In genomic region chr19:49807888-49808675, GRCh38 we compare ENCODE assay signal across 9 cellular contexts. TPM values are rescaled to one million over a fixed set of nuclear protein-coding genes. Genes with fewer than 3 reads are reported as not detected.
DNase-seq lines count a peak whose midpoint lies in the region; ATAC-seq, FAIRE-seq and TF ChIP-seq lines count a peak whose summit lies in the region.
"Had no signal": no experiment of that assay in that cellular context is flagged by ENCODE, and none has a peak within 500 bp of the region (broad histone marks: within the 10 kb centered on the region; RNA-seq: fewer than 3 reads in every experiment).

No MANE protein-coding gene starts in this region.

- peaks cover 5% of the 10 kb centered on the region for H4K20me1 ChIP-seq in K562 (replicated peaks; ENCODE audit: control insufficient read depth, insufficient read depth, low read length)

- no peak for TF ChIP-seq RAD21 in K562 (CRISPR knock-in tag; conservative IDR thresholded peaks at IDR 0.05 in 1 of 2, IDR thresholded peaks at IDR 0.05 in 1 of 2)

- H3K9ac ChIP-seq in K562 (ENCODE audit: insufficient read depth in 1 of 2, low read depth in 2 of 2, low read length in 2 of 2) = peak overlapping the region in 1 of 2 experiments; percentile 86; a peak in 3 of 4 replicates

- H3K9me3 ChIP-seq in breast epithelium (no peaks in the 10 kb centered on the region), K562 (replicated peaks; ENCODE audit: control insufficient read depth, insufficient read depth, low read depth, low read length) (no peaks in the 10 kb centered on the region)

- H3K27me3 Mint-ChIP-seq in MCF 10A (ENCODE audit: insufficient read depth, unreplicated experiment) (no peaks in the 10 kb centered on the region), mesothelial cell of epicardium (ENCODE audit: low read depth) (no peaks in the 10 kb centered on the region)

- H3K9me3 Mint-ChIP-seq in MCF 10A (ENCODE audit: unreplicated experiment) (peaks cover 8% of the 10 kb centered on the region), mesothelial cell of epicardium (no peaks in the 10 kb centered on the region)

- DNase-seq in breast epithelium (ENCODE audit: low spot score in 2 of 2) (no peak), MCF 10A (ENCODE audit: unreplicated experiment) (no peak), K562 (ENCODE audit: extremely low read depth in 1 of 4, low spot score in 3 of 4) (no peak), mesothelial cell of epicardium (ENCODE audit: low spot score in 2 of 2, unreplicated experiment in 2 of 2) (no peak)

- H3K27ac ChIP-seq in breast epithelium (peak overlapping the region; percentile 92 to 98), K562 (ENCODE audit: extremely low read depth, low read depth, low read length) (no peak overlapping the region), urinary bladder (ENCODE audit: low read depth) (no peak overlapping the region)

- intact Hi-C loops in breast epithelium (cut with DNase I; ENCODE audit: low total_unique reads) (no loop called here), MCF 10A (cut with micrococcal nuclease) (no loop called here), K562 (cut with micrococcal nuclease) (loop anchor here (5.0 kb wide), 1 partner anchor 41 kb away; the partner anchor contains the start of gene AP2A1)

- H3K36me3 ChIP-seq in breast epithelium (no peaks in the 10 kb centered on the region), K562 (ENCODE audit: control insufficient read depth, insufficient read depth, low read length) (peaks cover 49% of the 10 kb centered on the region), urinary bladder (ENCODE audit: insufficient read depth) (no peaks in the 10 kb centered on the region)

- peaks cover 33% of the 10 kb centered on the region for H3K36me3 Mint-ChIP-seq in MCF 10A (ENCODE audit: insufficient read depth, unreplicated experiment)
- peaks cover 15% of the 10 kb centered on the region for H3K36me3 Mint-ChIP-seq in mesothelial cell of epicardium

- H3K27me3 ChIP-seq in breast epithelium (no peaks in the 10 kb centered on the region), K562 (ENCODE audit: control insufficient read depth in 2 of 2, insufficient read depth in 2 of 2, low read length in 2 of 2) (no peaks in the 10 kb centered on the region)

- POLR2A ChIA-PET in MCF 10A (lab: Yijun Ruan, JAX) = no interaction called here
- POLR2A ChIA-PET in K562 (lab: Yijun Ruan, JAX) = interaction anchor here (1.0 to 1.2 kb wide), 3 partner anchors 43 to 132 kb away, joined by 3 read pairs; partner anchors contain the start of gene PTOV1

- peak overlapping the region; percentile 43; the same call in 1 of the 2 replicates for H3K4me2 ChIP-seq in K562 (ENCODE audit: insufficient read depth, low read length)

- peak; percentile 70 for FAIRE-seq in K562 (lab: Jason Lieb, UNC)
- FAIRE-seq: D721Med had no signal

- in situ Hi-C loops in K562 (cut with MboI) = no loop called here

- CTCF ChIA-PET in MCF 10A (lab: Yijun Ruan, JAX) = interaction anchor here (0.5 to 1.2 kb wide), 2 partner anchors 36 to 91 kb away, joined by 3 read pairs; no protein-coding TSS in a partner anchor
- CTCF ChIA-PET in K562 (lab: Yijun Ruan, JAX; ENCODE audit: low intra/inter-chr PET ratio) = interaction anchor here (0.6 kb wide), 1 partner anchor 10 kb away, joined by 3 read pairs; no protein-coding TSS in a partner anchor

- H3K4me1 ChIP-seq in breast epithelium = peaks cover 7 to 14% of the 10 kb centered on the region in 2 donors
- H3K4me1 ChIP-seq in K562 (replicated peaks in 1 of 2; ENCODE audit: control insufficient read depth in 2 of 2, insufficient read depth in 2 of 2, low read length in 2 of 2) = peaks cover 25 to 55% of the 10 kb centered on the region in 2 experiments
- no peaks in the 10 kb centered on the region for H3K4me1 ChIP-seq in urinary bladder (ENCODE audit: insufficient read depth)

- no peaks in the 10 kb centered on the region for H3K9me1 ChIP-seq in K562 (ENCODE audit: control insufficient read depth, insufficient read depth, low read length)

- TF ChIP-seq EP300 in K562 (IDR thresholded peaks at IDR 0.05; ENCODE audit: low read length) = no peak

- TF ChIP-seq CTCF in breast epithelium (IDR thresholded peaks at IDR 0.05) = no peak
- no peak for TF ChIP-seq CTCF in MCF 10A (IDR thresholded peaks at IDR 0.05; ENCODE audit: unreplicated experiment)
- no peak for TF ChIP-seq CTCF in K562 (IDR thresholded peaks at IDR 0.05 in 2 of 3, conservative IDR thresholded peaks at IDR 0.05 in 1 of 3; ENCODE audit: insufficient read depth in 2 of 3, low read depth in 1 of 3, low read length in 3 of 3)
- no peak for TF ChIP-seq CTCF in mesothelial cell of epicardium (IDR thresholded peaks at IDR 0.05; ENCODE audit: unreplicated experiment)

- TF ChIP-seq POLR2A in breast epithelium (IDR thresholded peaks at IDR 0.05) (no peak), K562 (conservative IDR thresholded peaks at IDR 0.05) (no peak; the same call in 1 of the 2 replicates)

- BruUV-seq in MCF 10A (replicated peaks; lab: Mats Ljungman, UMichigan) = no TSS peak
- no TSS peak for BruUV-seq in K562 (replicated peaks; lab: Mats Ljungman, UMichigan)

- H3K4me3 ChIP-seq in breast epithelium (peak overlapping the region; percentile 73 to 96 (median 76)), K562 (no peak overlapping the region), urinary bladder (ENCODE audit: low read depth, low read length) (peak overlapping the region; percentile 57)

- no peak overlapping the region for H3K27ac Mint-ChIP-seq in MCF 10A (ENCODE audit: low read depth, unreplicated experiment)
- peak overlapping the region; percentile 53 for H3K27ac Mint-ChIP-seq in mesothelial cell of epicardium

- H3K4me3 Mint-ChIP-seq in MCF 10A (ENCODE audit: unreplicated experiment) (no peak overlapping the region), mesothelial cell of epicardium (peak overlapping the region; percentile 82)

- 70% methylated on average over 19 of the region's 21 CpGs for WGBS in K562 (ENCODE audit: insufficient coverage, low coverage, missing lambda C conversion rate)
- WGBS in urinary bladder = 81% methylated on average over 21 of the region's 21 CpGs

- no peaks in the 10 kb centered on the region for H3K79me2 ChIP-seq in K562 (ENCODE audit: control insufficient read depth, insufficient read depth, low read length)

- peak; percentile 2; the same call in 2 of the 3 replicates for ATAC-seq in K562
- no peak for ATAC-seq in HG03095 (IDR thresholded peaks at IDR 0.05; ENCODE audit: unreplicated experiment)
- no peak for ATAC-seq in HG02885 (IDR thresholded peaks at IDR 0.05; ENCODE audit: poor library complexity, unreplicated experiment)
- ATAC-seq in HG03342 (IDR thresholded peaks at IDR 0.05; ENCODE audit: unreplicated experiment) = no peak

- H3K4me1 Mint-ChIP-seq in MCF 10A (ENCODE audit: insufficient read depth, unreplicated experiment) = peaks cover 6% of the 10 kb centered on the region
- peaks cover 20% of the 10 kb centered on the region for H3K4me1 Mint-ChIP-seq in mesothelial cell of epicardium

- H2AFZ ChIP-seq in K562 (ENCODE audit: low read depth, low read length) = no peak overlapping the region

RNA-seq across cellular contexts. Expression of gene FUZ, which starts 5.0 kb away (rescaled TPM):
- total RNA-seq in breast epithelium (10 to 100 TPM; 13.0 to 27.4 (median 18.7) TPM), MCF 10A (2022) (10.9 and 19.0 TPM in 2 replicates), K562 (2014; rRNA removed) (6.6 and 10.6 TPM in 2 replicates), K562 (2014; rRNA removed; fragmentation: Illumina TruSeq; extraction: Trizol) (1.9 and 3.5 TPM in 2 replicates), K562 (2015; rRNA removed; fragmentation: Illumina TruSeq; extraction: Trizol) (2.9 and 3.8 TPM in 2 replicates), K562 (2021) (6.7 and 7.6 TPM in 2 replicates), mesothelial cell of epicardium (23.1 to 25.8 TPM (median 23.2 TPM) in 3 replicates), urinary bladder (13.3 TPM)
- total RNA-seq in K562 (2011; cell fraction: chromatin; rRNA removed; ENCODE audit: low replicate concordance) = 5.3 and 13.3 TPM in 2 replicates
- 8.2 and 9.1 TPM in 2 replicates for total RNA-seq in K562 (2011; cell fraction: nucleolus; rRNA removed)
- total RNA-seq in K562 (2011; cell fraction: nucleoplasm; rRNA removed) = 8.2 and 8.4 TPM in 2 replicates
- polyA plus RNA-seq in K562 (2011; rRNA removed) (2.7 and 3.6 TPM in 2 replicates), K562 (2014; fragmentation: Illumina TruSeq; extraction: Trizol) (3.2 and 4.5 TPM in 2 replicates), K562 (2014; fragmentation: Nextera tagmentation; extraction: Ambion mirVana) (under 1 TPM in 1 of 2 experiments, not detected in 1; 0.17 TPM), K562 (2014; rRNA removed) (4.7 and 11.5 TPM in 2 replicates), urinary bladder (29.0 TPM)
- polyA plus RNA-seq in K562 (2011; cell fraction: cytosol; rRNA removed) = 4.8 and 5.7 TPM in 2 replicates
- 7.4 and 9.5 TPM in 2 replicates for polyA plus RNA-seq in K562 (2011; cell fraction: nucleus; rRNA removed)
- 6.3 and 6.4 TPM in 2 replicates for polyA plus RNA-seq in K562 (2012)
- polyA minus RNA-seq in K562 (2011; rRNA and poly(A)+ RNA removed) = 2.0 and 2.2 TPM in 2 replicates
- 2.6 and 6.6 TPM in 2 replicates for polyA minus RNA-seq in K562 (2011; cell fraction: cytosol; rRNA and poly(A)+ RNA removed)
- 1.2 and 3.7 TPM in 2 replicates for polyA minus RNA-seq in K562 (2011; cell fraction: nucleus; rRNA and poly(A)+ RNA removed)

RNA-seq across cellular contexts. Expression of gene MED25, which starts 10.0 kb away (rescaled TPM):
- total RNA-seq in breast epithelium = 10 to 100 TPM; 16.3 to 27.5 (median 20.6) TPM
- 39.9 and 43.2 TPM in 2 replicates for total RNA-seq in MCF 10A (2022)
- total RNA-seq in K562 (2011; cell fraction: chromatin; rRNA removed; ENCODE audit: low replicate concordance) = 109 and 190 TPM in 2 replicates
- 97.8 and 99.2 TPM in 2 replicates for total RNA-seq in K562 (2011; cell fraction: nucleolus; rRNA removed)
- total RNA-seq in K562 (2011; cell fraction: nucleoplasm; rRNA removed) = 109 and 111 TPM in 2 replicates
- total RNA-seq in K562 (2014; rRNA removed) = 19.3 and 30.1 TPM in 2 replicates
- 15.7 and 17.1 TPM in 2 replicates for total RNA-seq in K562 (2014; rRNA removed; fragmentation: Illumina TruSeq; extraction: Trizol)
- 14.5 and 16.0 TPM in 2 replicates for total RNA-seq in K562 (2015; rRNA removed; fragmentation: Illumina TruSeq; extraction: Trizol)
- total RNA-seq in K562 (2021) = 83.5 and 93.9 TPM in 2 replicates
- polyA plus RNA-seq in K562 (2011; rRNA removed) = 23.0 and 31.0 TPM in 2 replicates
- polyA plus RNA-seq in K562 (2011; cell fraction: cytosol; rRNA removed) = 18.3 and 19.6 TPM in 2 replicates
- polyA plus RNA-seq in K562 (2011; cell fraction: nucleus; rRNA removed) = 111 and 131 TPM in 2 replicates
- 57.3 and 63.8 TPM in 2 replicates for polyA plus RNA-seq in K562 (2012)
- polyA plus RNA-seq in K562 (2014; fragmentation: Illumina TruSeq; extraction: Trizol) = 56.7 and 72.9 TPM in 2 replicates
- 1 to 10 TPM; 4.1 to 4.4 TPM for polyA plus RNA-seq in K562 (2014; fragmentation: Nextera tagmentation; extraction: Ambion mirVana)
- 37.8 and 40.3 TPM in 2 replicates for polyA plus RNA-seq in K562 (2014; rRNA removed)
- 20.8 and 22.4 TPM in 2 replicates for polyA minus RNA-seq in K562 (2011; rRNA and poly(A)+ RNA removed)
- polyA minus RNA-seq in K562 (2011; cell fraction: cytosol; rRNA and poly(A)+ RNA removed) = 35.9 and 50.9 TPM in 2 replicates
- 38.8 and 53.6 TPM in 2 replicates for polyA minus RNA-seq in K562 (2011; cell fraction: nucleus; rRNA and poly(A)+ RNA removed)
- total RNA-seq in mesothelial cell of epicardium = 103 to 107 TPM (median 105 TPM) in 3 replicates
- 16.7 TPM for total RNA-seq in urinary bladder
- polyA plus RNA-seq in urinary bladder = 42.9 TPM

RNA-seq across cellular contexts. Expression of gene AP2A1, which starts 41.3 kb away (rescaled TPM):
- total RNA-seq in breast epithelium (10 to 100 TPM; 42.1 to 71.0 (median 59.3) TPM), MCF 10A (2022) (70.5 and 80.0 TPM in 2 replicates), K562 (2014; rRNA removed) (77.6 and 109 TPM in 2 replicates), K562 (2014; rRNA removed; fragmentation: Illumina TruSeq; extraction: Trizol) (21.5 and 23.4 TPM in 2 replicates), K562 (2015; rRNA removed; fragmentation: Illumina TruSeq; extraction: Trizol) (29.1 and 31.8 TPM in 2 replicates), K562 (2021) (138 and 150 TPM in 2 replicates), mesothelial cell of epicardium (84.6 to 89.6 TPM (median 85.2 TPM) in 3 replicates), urinary bladder (37.3 TPM)
- total RNA-seq in K562 (2011; cell fraction: chromatin; rRNA removed; ENCODE audit: low replicate concordance) = 142 and 352 TPM in 2 replicates
- 179 and 183 TPM in 2 replicates for total RNA-seq in K562 (2011; cell fraction: nucleolus; rRNA removed)
- total RNA-seq in K562 (2011; cell fraction: nucleoplasm; rRNA removed) = 173 and 215 TPM in 2 replicates
- polyA plus RNA-seq in K562 (2011; rRNA removed) (31.9 and 75.2 TPM in 2 replicates), K562 (2014; fragmentation: Illumina TruSeq; extraction: Trizol) (47.0 and 81.3 TPM in 2 replicates), K562 (2014; fragmentation: Nextera tagmentation; extraction: Ambion mirVana) (1 to 10 TPM in 1 of 2 experiments, under 1 TPM in 1; 0.55 to 1.5 TPM), K562 (2014; rRNA removed) (89.6 and 91.9 TPM in 2 replicates), urinary bladder (95.4 TPM)
- 57.0 and 118 TPM in 2 replicates for polyA plus RNA-seq in K562 (2011; cell fraction: cytosol; rRNA removed)
- polyA plus RNA-seq in K562 (2011; cell fraction: nucleus; rRNA removed) = 98.4 and 141 TPM in 2 replicates
- polyA plus RNA-seq in K562 (2012) = 97.7 and 117 TPM in 2 replicates
- 65.8 and 75.2 TPM in 2 replicates for polyA minus RNA-seq in K562 (2011; rRNA and poly(A)+ RNA removed)
- polyA minus RNA-seq in K562 (2011; cell fraction: cytosol; rRNA and poly(A)+ RNA removed) = 102 and 161 TPM in 2 replicates
- polyA minus RNA-seq in K562 (2011; cell fraction: nucleus; rRNA and poly(A)+ RNA removed) = 54.4 and 66.2 TPM in 2 replicates

RNA-seq across cellular contexts. Expression of gene PTOV1, which starts 42.9 kb away (rescaled TPM):
- total RNA-seq in breast epithelium (10 to 100 TPM; 45.1 to 95.0 (median 90.3) TPM), MCF 10A (2022) (68.5 and 78.8 TPM in 2 replicates), K562 (2014; rRNA removed) (61.3 and 79.5 TPM in 2 replicates), K562 (2014; rRNA removed; fragmentation: Illumina TruSeq; extraction: Trizol) (14.0 and 23.3 TPM in 2 replicates), K562 (2015; rRNA removed; fragmentation: Illumina TruSeq; extraction: Trizol) (43.5 and 44.6 TPM in 2 replicates), K562 (2021) (156 and 169 TPM in 2 replicates), mesothelial cell of epicardium (415 to 431 TPM (median 422 TPM) in 3 replicates), urinary bladder (46.1 TPM)
- total RNA-seq in K562 (2011; cell fraction: chromatin; rRNA removed; ENCODE audit: low replicate concordance) = 128 and 364 TPM in 2 replicates
- total RNA-seq in K562 (2011; cell fraction: nucleolus; rRNA removed) = 274 and 281 TPM in 2 replicates
- total RNA-seq in K562 (2011; cell fraction: nucleoplasm; rRNA removed) = 195 and 218 TPM in 2 replicates
- polyA plus RNA-seq in K562 (2011; rRNA removed) (33.0 and 58.6 TPM in 2 replicates), K562 (2014; fragmentation: Illumina TruSeq; extraction: Trizol) (61.7 and 81.3 TPM in 2 replicates), K562 (2014; fragmentation: Nextera tagmentation; extraction: Ambion mirVana) (1 to 10 TPM; 4.9 to 9.3 TPM), K562 (2014; rRNA removed) (68.1 and 75.0 TPM in 2 replicates), urinary bladder (121 TPM)
- 39.8 and 67.6 TPM in 2 replicates for polyA plus RNA-seq in K562 (2011; cell fraction: cytosol; rRNA removed)
- polyA plus RNA-seq in K562 (2011; cell fraction: nucleus; rRNA removed) = 302 and 359 TPM in 2 replicates
- 104 and 153 TPM in 2 replicates for polyA plus RNA-seq in K562 (2012)
- 22.8 and 25.3 TPM in 2 replicates for polyA minus RNA-seq in K562 (2011; rRNA and poly(A)+ RNA removed)
- 60.9 and 84.8 TPM in 2 replicates for polyA minus RNA-seq in K562 (2011; cell fraction: cytosol; rRNA and poly(A)+ RNA removed)
- polyA minus RNA-seq in K562 (2011; cell fraction: nucleus; rRNA and poly(A)+ RNA removed) = 81.6 and 99.6 TPM in 2 replicates

RNA-seq across cellular contexts. Expression of gene TSKS, which starts 45.0 kb away (rescaled TPM):
- total RNA-seq in breast epithelium (under 1 TPM in 2 of 3 donors, not detected in 1; 0.33 to 0.96 TPM), MCF 10A (2022) (not detected in 2 replicates), K562 (2014; rRNA removed) (3.3 and 4.5 TPM in 2 replicates), K562 (2014; rRNA removed; fragmentation: Illumina TruSeq; extraction: Trizol) (0.64 and 0.80 TPM in 2 replicates), K562 (2015; rRNA removed; fragmentation: Illumina TruSeq; extraction: Trizol) (1.2 and 1.3 TPM in 2 replicates), K562 (2021) (2.3 and 2.4 TPM in 2 replicates), mesothelial cell of epicardium (not detected in 3 replicates), urinary bladder (0.26 TPM)
- total RNA-seq in K562 (2011; cell fraction: chromatin; rRNA removed; ENCODE audit: low replicate concordance) = 3.2 and 5.6 TPM in 2 replicates
- 4.0 and 5.0 TPM in 2 replicates for total RNA-seq in K562 (2011; cell fraction: nucleolus; rRNA removed)
- 2.4 TPM in 2 replicates for total RNA-seq in K562 (2011; cell fraction: nucleoplasm; rRNA removed)
- polyA plus RNA-seq in K562 (2011; rRNA removed) (0.75 and 1.4 TPM in 2 replicates), K562 (2014; fragmentation: Illumina TruSeq; extraction: Trizol) (0.70 and 1.2 TPM in 2 replicates), K562 (2014; fragmentation: Nextera tagmentation; extraction: Ambion mirVana) (under 1 TPM; 0.14 to 0.35 TPM), K562 (2014; rRNA removed) (1.9 and 2.2 TPM in 2 replicates), urinary bladder (1.2 TPM)
- 1.0 and 1.6 TPM in 2 replicates for polyA plus RNA-seq in K562 (2011; cell fraction: cytosol; rRNA removed)
- polyA plus RNA-seq in K562 (2011; cell fraction: nucleus; rRNA removed) = 2.7 and 3.3 TPM in 2 replicates
- 2.9 and 4.5 TPM in 2 replicates for polyA plus RNA-seq in K562 (2012)
- polyA minus RNA-seq in K562 (2011; rRNA and poly(A)+ RNA removed) = 0.42 and 0.49 TPM in 2 replicates
- 0.86 and 1.0 TPM in 2 replicates for polyA minus RNA-seq in K562 (2011; cell fraction: cytosol; rRNA and poly(A)+ RNA removed)
- polyA minus RNA-seq in K562 (2011; cell fraction: nucleus; rRNA and poly(A)+ RNA removed) = 1.4 and 2.2 TPM in 2 replicates

Comparison
In these comparisons a context has a peak if more than half of its experiments do, and no peak if none do; other contexts are left out.
1. H3K27ac ChIP-seq: peak in breast epithelium (2 of 2); none in K562 (single experiment) and urinary bladder (single experiment).